In genomic region chr1:6489799-6490180, GRCh38 we compare ENCODE assay signal across 8 cellular contexts. TPM values are rescaled to one million over a fixed set of nuclear protein-coding genes. Genes with fewer than 3 reads are reported as not detected.
A peak's percentile ranks its signal among the peaks of the same experiment; 100 is the strongest.
DNase-seq lines count a peak whose midpoint lies in the region; ATAC-seq and TF ChIP-seq lines count a peak whose summit lies in the region.

No MANE protein-coding gene starts in this region.

- no peaks in the 10 kb centered on the region for H3F3A ChIP-seq in MM.1S (ENCODE audit: insufficient read depth, low read length)

- peak; percentile 54 for DNase-seq in COR-L47 (lab: John Stamatoyannopoulos, UW)
- peak; percentile 75 for DNase-seq in MM.1S
- peak; percentile 69 to 80 (median 72) for DNase-seq in T-helper 17 cell
- peak in 1 of 2 donors; percentile 79 for DNase-seq in ascending aorta (ENCODE audit: low spot score in 2 of 2)
- DNase-seq in hypothalamus (lab: John Stamatoyannopoulos, UW), result peak in 34 of 51 donors; percentile 8 to 77 (median 32)
- no peak for DNase-seq in gastrocnemius medialis

- peak overlapping the region; percentile 49 for H2AFZ ChIP-seq in MM.1S (ENCODE audit: low read length)

- peak overlapping the region; percentile 89 for H3K4me3 Mint-ChIP-seq in T-helper 17 cell

- H3K27me3 ChIP-seq in MM.1S (replicated peaks; ENCODE audit: insufficient read depth, low read length) (peaks cover 26% of the 10 kb centered on the region), ascending aorta (no peaks in the 10 kb centered on the region), gastrocnemius medialis (peaks cover 13 to 20% (median 15%) of the 10 kb centered on the region in 3 donors)

- ATAC-seq in GM21515 (IDR thresholded peaks at IDR 0.05; ENCODE audit: unreplicated experiment) (peak; percentile 55), T-helper 17 cell (peak; percentile 73), gastrocnemius medialis (peak; percentile 60 to 70), GM19397 (IDR thresholded peaks at IDR 0.05; ENCODE audit: unreplicated experiment) (no peak)

- TF ChIP-seq CTCF in MM.1S (IDR thresholded peaks at IDR 0.05; ENCODE audit: low read length) (peak; percentile 88), ascending aorta (IDR thresholded peaks at IDR 0.05) (peak; percentile 65 to 96 (median 91)), gastrocnemius medialis (IDR thresholded peaks at IDR 0.05 in 4 of 5, conservative IDR thresholded peaks at IDR 0.05 in 1 of 5) (peak; percentile 37 to 85 (median 77))

- intact Hi-C loops in ascending aorta (cut with DNase I), result loop anchor here (2.0 kb wide), 1 partner anchor 65 kb away; the partner anchor contains the start of genes NOL9 and TAS1R1
- intact Hi-C loops in gastrocnemius medialis (cut with DNase I; ENCODE audit: low total_unique reads), result loop anchor here (2.0 kb wide), 1 partner anchor 31 kb away; no protein-coding TSS in a partner anchor

- in situ Hi-C loops in gastrocnemius medialis (cut with MboI; ENCODE audit: low sequenced_read_pairs in 4 of 4), result loop anchor here (10.0 to 25.0 kb wide), 2 partner anchors 148 to 155 kb away; no protein-coding TSS in a partner anchor

- H3K4me2 ChIP-seq in MM.1S (ENCODE audit: low read depth, low read length), result peak overlapping the region; percentile 83

- H3K27ac ChIP-seq in MM.1S (ENCODE audit: low read length) (no peak overlapping the region), ascending aorta (no peak overlapping the region), gastrocnemius medialis (peak overlapping the region in 1 of 4 donors; percentile 2)

- peaks cover 15% of the 10 kb centered on the region for H3K27me3 Mint-ChIP-seq in T-helper 17 cell

- H4K20me1 ChIP-seq in MM.1S (ENCODE audit: insufficient read depth, low read length), result no peaks in the 10 kb centered on the region

- TF ChIP-seq POLR2A in gastrocnemius medialis (IDR thresholded peaks at IDR 0.05), result no peak

- no peak overlapping the region for H3K27ac Mint-ChIP-seq in T-helper 17 cell

- peaks cover 2% of the 10 kb centered on the region for H3K36me3 Mint-ChIP-seq in T-helper 17 cell (ENCODE audit: low read depth)

- H3K4me1 Mint-ChIP-seq in T-helper 17 cell, result peaks cover 29% of the 10 kb centered on the region

- H3K9me3 ChIP-seq in MM.1S (replicated peaks; ENCODE audit: insufficient read depth, low read length), result no peaks in the 10 kb centered on the region
- H3K9me3 ChIP-seq in T-helper 17 cell (ENCODE audit: control insufficient read depth, low read length, poor library complexity, severe bottlenecking), result no peaks in the 10 kb centered on the region
- H3K9me3 ChIP-seq in ascending aorta, result no peaks in the 10 kb centered on the region
- H3K9me3 ChIP-seq in gastrocnemius medialis, result no peaks in the 10 kb centered on the region

- H3K9me2 ChIP-seq in MM.1S (replicated peaks; ENCODE audit: insufficient read depth, low read length), result no peaks in the 10 kb centered on the region

- H3K79me2 ChIP-seq in MM.1S (ENCODE audit: low read length), result no peaks in the 10 kb centered on the region

- no peaks in the 10 kb centered on the region for H3K36me3 ChIP-seq in MM.1S (replicated peaks; ENCODE audit: insufficient read depth, low read length)
- H3K36me3 ChIP-seq in ascending aorta, result no peaks in the 10 kb centered on the region
- no peaks in the 10 kb centered on the region for H3K36me3 ChIP-seq in gastrocnemius medialis

- H3K9ac ChIP-seq in MM.1S (ENCODE audit: low read length), result peak overlapping the region; percentile 78; the same call in 1 of the 2 replicates

- peak overlapping the region; percentile 58 for H3K4me3 ChIP-seq in MM.1S (ENCODE audit: low read length)
- peak overlapping the region; percentile 76 to 85 for H3K4me3 ChIP-seq in ascending aorta
- peak overlapping the region; percentile 44 to 66 (median 53) for H3K4me3 ChIP-seq in gastrocnemius medialis

- peaks cover 3% of the 10 kb centered on the region; the same call in 1 of the 2 replicates for H3K4me1 ChIP-seq in MM.1S (ENCODE audit: low read length)
- H3K4me1 ChIP-seq in ascending aorta, result peaks cover 5 to 25% of the 10 kb centered on the region in 2 donors
- peaks cover 7 to 12% of the 10 kb centered on the region in 2 donors for H3K4me1 ChIP-seq in gastrocnemius medialis

RNA-seq across cellular contexts. Expression of gene PLEKHG5, which starts 1.7 kb away (rescaled TPM):
- total RNA-seq in T-helper 17 cell (10 to 100 TPM; 10.8 to 12.8 TPM), ascending aorta (11.4 TPM), gastrocnemius medialis (1 to 10 TPM; 1.2 to 2.3 (median 1.6) TPM)

RNA-seq across cellular contexts. Expression of gene TNFRSF25, which starts 23.8 kb away (rescaled TPM):
- 100 to 1,000 TPM; 393 to 433 TPM for total RNA-seq in T-helper 17 cell
- total RNA-seq in ascending aorta, result 18.0 TPM
- 1 to 10 TPM; 1.0 to 4.2 (median 2.7) TPM for total RNA-seq in gastrocnemius medialis

Comparison
In these comparisons a context has a peak if more than half of its experiments do, and no peak if none do; other contexts are left out.
1. DNase-seq: peak in COR-L47 (single experiment), MM.1S (single experiment), T-helper 17 cell (3 of 3) and hypothalamus (34 of 51); none in gastrocnemius medialis (0 of 2).
2. RNA of gene TNFRSF25, which starts 23.8 kb away (total RNA-seq): 393 to 433 TPM in T-helper 17 cell; 18.0 TPM in ascending aorta (single experiment) and 1.0 to 4.2 TPM in gastrocnemius medialis; every median in the first group is over 10 times any median in the second.
3. Peak in every context shown above with its lines, with median percentiles within 50 percentile points of each other: H3K4me3 ChIP-seq and CTCF ChIP-seq.